In genomic region chr1:185561629-185562028, GRCh38 we compare ENCODE assay signal across 13 cellular contexts.
A peak's percentile ranks its signal among the peaks of the same experiment; 100 is the strongest.
DNase-seq lines count a peak whose midpoint lies in the region; ATAC-seq and TF ChIP-seq lines count a peak whose summit lies in the region.
"Had no signal": no experiment of that assay in that cellular context is flagged by ENCODE, and none has a peak within 500 bp of the region (broad histone marks: within the 10 kb centered on the region; RNA-seq: fewer than 3 reads in every experiment).

No MANE protein-coding gene starts in this region.

- CTCF ChIA-PET in CD8-positive, alpha-beta T cell (lab: Charles Lee), result interaction anchor here (1.0 to 2.2 kb wide), 2 partner anchors 15 to 34 kb away, joined by 4 to 8 read pairs; no protein-coding TSS in a partner anchor
- CTCF ChIA-PET in IMR-90 (lab: Yijun Ruan, JAX), result no interaction called here

- no peaks in the 10 kb centered on the region for H3K36me3 ChIP-seq in CD8-positive, alpha-beta T cell (ENCODE audit: insufficient read depth, low read length)
- no peaks in the 10 kb centered on the region for H3K36me3 ChIP-seq in IMR-90 (ENCODE audit: control insufficient read depth, insufficient read depth, low read length)
- H3K36me3 ChIP-seq in uterus, result no peaks in the 10 kb centered on the region
- H3K36me3 ChIP-seq: spleen had no signal

- peak; percentile 37 for ATAC-seq in CD8-positive, alpha-beta T cell
- ATAC-seq in IMR-90 (ENCODE audit: low read depth) (no peak), naive B cell (ENCODE audit: low read depth in 2 of 2) (no peak)
- ATAC-seq in activated T-cell treated with anti-CD3 and anti-CD28 coated beads, Interleukin-2, amount 50 U/mL, for 72 hours (replicated peaks in 1 of 2), result peak; percentile 20 to 21

- peaks cover 44% of the 10 kb centered on the region for H3K4me1 ChIP-seq in CD8-positive, alpha-beta T cell (ENCODE audit: insufficient read depth, low read length)
- H3K4me1 ChIP-seq in IMR-90 (ENCODE audit: control insufficient read depth, insufficient read depth, low read length) (peaks cover 7% of the 10 kb centered on the region), uterus (no peaks in the 10 kb centered on the region)

- H3K79me1 ChIP-seq in IMR-90 (ENCODE audit: low read depth in 1 of 2, low read length in 2 of 2), result no peaks in the 10 kb centered on the region

- no peaks in the 10 kb centered on the region for H3K36me3 Mint-ChIP-seq in CD8-positive, alpha-beta T cell
- H3K36me3 Mint-ChIP-seq in activated T-cell treated with anti-CD3 and anti-CD28 coated beads, Interleukin-2, amount 50 U/mL, for 72 hours (ENCODE audit: insufficient read depth in 2 of 2), result no peaks in the 10 kb centered on the region
- H3K36me3 Mint-ChIP-seq in naive B cell, result no peaks in the 10 kb centered on the region

- peak overlapping the region; percentile 63 for H3K23ac ChIP-seq in IMR-90 (ENCODE audit: low read depth, low read length)

- no peaks in the 10 kb centered on the region for H3K9me3 ChIP-seq in CD8-positive, alpha-beta T cell (ENCODE audit: low read length)
- H3K9me3 ChIP-seq in IMR-90 (ENCODE audit: control insufficient read depth, insufficient read depth, low read length), result no peaks in the 10 kb centered on the region
- H3K9me3 ChIP-seq in uterus, result no peaks in the 10 kb centered on the region
- H3K9me3 ChIP-seq: spleen had no signal

- H2BK120ac ChIP-seq in IMR-90 (ENCODE audit: low read depth, low read length), result peak overlapping the region; percentile 65

- no peak overlapping the region for H2BK5ac ChIP-seq in IMR-90 (ENCODE audit: low read depth, low read length, poor library complexity, severe bottlenecking)

- WGBS in IMR-90 (ENCODE audit: extremely low coverage in 2 of 2, insufficient read length in 1 of 2), 2 experiments, result no CpG with 5 or more reads among the region's 4 CpGs

- no peak for DNase-seq in CD8-positive, alpha-beta T cell
- DNase-seq in IMR-90 (peak; percentile 33), naive B cell (no peak), AML-193 (lab: John Stamatoyannopoulos, UW) (no peak), uterus (no peak)
- DNase-seq in activated T-cell treated with anti-CD3 and anti-CD28 coated beads, Interleukin-2, amount 50 U/mL, for 72 hours, result no peak
- DNase-seq in stimulated activated CD4-positive, alpha-beta T cell treated with anti-CD3 and anti-CD28 coated beads, Interleukin-15, amount 100 ng/mL, for 24 hours, result no peak
- DNase-seq in activated effector memory CD4-positive, alpha-beta T cell treated with Interleukin-2 at 50 U/mL for 16 hours, result no peak
- DNase-seq: DMS79, endodermal cell, hypothalamus, NCI-H748 treated with DMSO at 0.1 percent for 48 hours, spleen had no signal

- BruUV-seq in IMR-90 (replicated peaks; lab: Mats Ljungman, UMichigan), result no TSS peak

- no peak overlapping the region for H4K91ac ChIP-seq in IMR-90 (ENCODE audit: insufficient read depth, low read depth, low read length)

- in situ Hi-C loops in IMR-90 (cut with MboI; ENCODE audit: low sequenced_read_pairs), result no loop called here

- H4K8ac ChIP-seq in IMR-90 (ENCODE audit: low read depth in 2 of 2, low read length in 2 of 2), result no peak overlapping the region

- H2AK9ac ChIP-seq in IMR-90 (replicated peaks; ENCODE audit: low read depth, low read length, poor library complexity), result no peak overlapping the region

- H3K27me3 ChIP-seq in CD8-positive, alpha-beta T cell (ENCODE audit: insufficient read depth, low read length), result no peaks in the 10 kb centered on the region
- no peaks in the 10 kb centered on the region for H3K27me3 ChIP-seq in IMR-90 (ENCODE audit: control insufficient read depth, insufficient read depth, low read length)
- H3K27me3 ChIP-seq in uterus, result no peaks in the 10 kb centered on the region
- H3K27me3 ChIP-seq: spleen had no signal

- no peak overlapping the region for H2AK5ac ChIP-seq in IMR-90 (ENCODE audit: low read depth, low read length)

- intact Hi-C loops in CD8-positive, alpha-beta T cell (cut with DNase I, micrococcal nuclease), result loop anchor here (2.0 to 10.0 kb wide), 4 partner anchors 35 to 807 kb away; partner anchors contain the start of gene EDEM3 (in 2 of the 2)
- intact Hi-C loops in IMR-90 (cut with micrococcal nuclease), result no loop called here
- intact Hi-C loops in uterus (cut with DNase I; ENCODE audit: low total_unique reads), result no loop called here

- no peak overlapping the region; the same call in 1 of the 2 replicates for H3K4ac ChIP-seq in IMR-90 (ENCODE audit: low read depth, low read length)

- H3K18ac ChIP-seq in IMR-90 (ENCODE audit: low read depth, low read length), result no peak overlapping the region

- no peak for TF ChIP-seq RAD21 in IMR-90 (IDR thresholded peaks at IDR 0.05; ENCODE audit: low read length)

- no peaks in the 10 kb centered on the region for H3K9me1 ChIP-seq in IMR-90 (ENCODE audit: insufficient read depth, low read length)

- no peak for TF ChIP-seq CTCF in CD8-positive, alpha-beta T cell (IDR thresholded peaks at IDR 0.05)
- TF ChIP-seq CTCF in IMR-90 (conservative IDR thresholded peaks at IDR 0.05; ENCODE audit: low read depth, low read length) (no peak), uterus (IDR thresholded peaks at IDR 0.05) (no peak)

- POLR2A ChIA-PET in CD8-positive, alpha-beta T cell (lab: Charles Lee), result interaction anchor here (0.7 to 2.1 kb wide), 2 partner anchors 34 to 244 kb away, joined by 5 to 8 read pairs; partner anchors contain the start of gene IVNS1ABP
- POLR2A ChIA-PET in IMR-90 (lab: Charles Lee; ENCODE audit: unreplicated experiment), result no interaction called here

- dilution Hi-C loops in IMR-90 (cut with HindIII; ENCODE audit: low sequenced_read_pairs, unreplicated experiment), result no loop called here

- H3K4me2 ChIP-seq in IMR-90 (ENCODE audit: low read depth, low read length), result no peak overlapping the region

- H2BK15ac ChIP-seq in IMR-90 (ENCODE audit: low read depth, low read length), result peak overlapping the region; percentile 48; the same call in 1 of the 3 replicates

- peak overlapping the region; percentile 33; the same call in 1 of the 2 replicates for H2BK20ac ChIP-seq in IMR-90 (ENCODE audit: low read depth, low read length)

- H3K27ac ChIP-seq in CD8-positive, alpha-beta T cell (ENCODE audit: low read depth, low read length), result no peak overlapping the region
- H3K27ac ChIP-seq in IMR-90 (ENCODE audit: insufficient read depth, low read length), result no peak overlapping the region
- no peak overlapping the region for H3K27ac ChIP-seq in uterus

- H4K5ac ChIP-seq in IMR-90 (ENCODE audit: low read depth, low read length), result no peak overlapping the region

- no peak for TF ChIP-seq POLR2A in IMR-90 (IDR thresholded peaks at IDR 0.05; ENCODE audit: low read depth, low read length)
- TF ChIP-seq POLR2A in uterus (IDR thresholded peaks at IDR 0.05), result no peak

- H3K9ac ChIP-seq in IMR-90 (ENCODE audit: low read depth, low read length), result no peak overlapping the region

- H4K20me1 ChIP-seq in IMR-90 (ENCODE audit: insufficient read depth, low read length), result no peaks in the 10 kb centered on the region

- H3K14ac ChIP-seq in IMR-90 (replicated peaks; ENCODE audit: low read depth, low read length), result no peak overlapping the region; the same call in 1 of the 2 replicates

- H3K27ac Mint-ChIP-seq in CD8-positive, alpha-beta T cell, result peak overlapping the region; percentile 28
- H3K27ac Mint-ChIP-seq in activated T-cell treated with anti-CD3 and anti-CD28 coated beads, Interleukin-2, amount 50 U/mL, for 72 hours, result peak overlapping the region; percentile 83
- H3K27ac Mint-ChIP-seq in naive B cell, result peak overlapping the region in 5 of 6 donors; percentile 14 to 58 (median 27)
- H3K27ac Mint-ChIP-seq: endodermal cell had no signal

- no peak overlapping the region for H2AFZ ChIP-seq in IMR-90 (replicated peaks; ENCODE audit: low read length, poor library complexity)

- H3K4me3 ChIP-seq in CD8-positive, alpha-beta T cell (ENCODE audit: low read depth, low read length), result no peak overlapping the region
- no peak overlapping the region for H3K4me3 ChIP-seq in IMR-90 (ENCODE audit: insufficient read depth, low read depth, low read length)
- no peak overlapping the region for H3K4me3 ChIP-seq in uterus
- H3K4me3 ChIP-seq: spleen had no signal

- no peaks in the 10 kb centered on the region for H3K27me3 Mint-ChIP-seq in CD8-positive, alpha-beta T cell (ENCODE audit: low read depth)
- no peaks in the 10 kb centered on the region for H3K27me3 Mint-ChIP-seq in activated T-cell treated with anti-CD3 and anti-CD28 coated beads, Interleukin-2, amount 50 U/mL, for 72 hours (ENCODE audit: low read depth)
- peaks cover 0 to 3% (median 0%) of the 10 kb centered on the region in 3 donors for H3K27me3 Mint-ChIP-seq in naive B cell

- no peak overlapping the region for H3K56ac ChIP-seq in IMR-90 (ENCODE audit: extremely low read depth, insufficient read depth, low read length)

- H3K4me1 Mint-ChIP-seq in CD8-positive, alpha-beta T cell (ENCODE audit: low read depth), result peaks cover 66% of the 10 kb centered on the region
- H3K4me1 Mint-ChIP-seq in activated T-cell treated with anti-CD3 and anti-CD28 coated beads, Interleukin-2, amount 50 U/mL, for 72 hours (ENCODE audit: low read depth), result peaks cover 51% of the 10 kb centered on the region
- peaks cover 19 to 34% (median 33%) of the 10 kb centered on the region in 3 donors for H3K4me1 Mint-ChIP-seq in naive B cell

- H3K9me3 Mint-ChIP-seq in CD8-positive, alpha-beta T cell, result no peaks in the 10 kb centered on the region
- H3K9me3 Mint-ChIP-seq in activated T-cell treated with anti-CD3 and anti-CD28 coated beads, Interleukin-2, amount 50 U/mL, for 72 hours, result no peaks in the 10 kb centered on the region
- peaks cover 0 to 2% (median 0%) of the 10 kb centered on the region in 7 donors for H3K9me3 Mint-ChIP-seq in naive B cell
- H3K9me3 Mint-ChIP-seq: endodermal cell had no signal

- peak overlapping the region; percentile 29 for H3K4me3 Mint-ChIP-seq in CD8-positive, alpha-beta T cell
- peak overlapping the region; percentile 58 to 74 for H3K4me3 Mint-ChIP-seq in activated T-cell treated with anti-CD3 and anti-CD28 coated beads, Interleukin-2, amount 50 U/mL, for 72 hours
- H3K4me3 Mint-ChIP-seq in naive B cell, result no peak overlapping the region
- H3K4me3 Mint-ChIP-seq: endodermal cell had no signal

TF ChIP-seq in IMR-90, 13 proteins besides CTCF, POLR2A, EP300 and RAD21 (continues in another document):
- TF ChIP-seq MXI1 (IDR thresholded peaks at IDR 0.05; ENCODE audit: borderline replicate concordance, low read depth, low read length), result no peak
- TF ChIP-seq USF2 (IDR thresholded peaks at IDR 0.05; ENCODE audit: low read depth, low read length), result no peak
- TF ChIP-seq FOS (IDR thresholded peaks at IDR 0.05; ENCODE audit: low read depth, low read length), result no peak
- no peak for TF ChIP-seq BHLHE40 (IDR thresholded peaks at IDR 0.05; ENCODE audit: low read depth, low read length)
- no peak for TF ChIP-seq CHD1 (IDR thresholded peaks at IDR 0.05; ENCODE audit: low read depth, low read length)
- no peak for TF ChIP-seq RFX5 (IDR thresholded peaks at IDR 0.05; ENCODE audit: low read depth, low read length)

Comparison
In these comparisons a context has a peak if more than half of its experiments do, and no peak if none do; other contexts are left out.
1. ATAC-seq: peak in CD8-positive, alpha-beta T cell (single experiment) and activated T-cell treated with anti-CD3 and anti-CD28 coated beads, Interleukin-2, amount 50 U/mL, for 72 hours (2 of 2); none in IMR-90 (single experiment) and naive B cell (0 of 2).
2. H3K27ac Mint-ChIP-seq: peak in every context shown above with its lines; median percentile 83 in activated T-cell treated with anti-CD3 and anti-CD28 coated beads, Interleukin-2, amount 50 U/mL, for 72 hours; 28 in CD8-positive, alpha-beta T cell; 27 in naive B cell.
3. H3K4me3 Mint-ChIP-seq: peak in CD8-positive, alpha-beta T cell (single experiment) and activated T-cell treated with anti-CD3 and anti-CD28 coated beads, Interleukin-2, amount 50 U/mL, for 72 hours (2 of 2); none in naive B cell (0 of 8).
4. intact Hi-C loops: an anchor here in CD8-positive, alpha-beta T cell (2.0 to 10.0 kb wide); none called in IMR-90 and uterus.